Comparison of ENCODE assay signal across 37 cellular contexts in genomic region chr10:19640864-19641263, GRCh38.
DNase-seq lines count a peak whose midpoint lies in the region; ATAC-seq, FAIRE-seq and TF ChIP-seq lines count a peak whose summit lies in the region.
"Had no signal": no experiment of that assay in that cellular context is flagged by ENCODE, and none has a peak within 500 bp of the region (broad histone marks: within the 10 kb centered on the region; RNA-seq: fewer than 3 reads in every experiment).

No MANE protein-coding gene starts in this region.

- H3K9me2 ChIP-seq in SK-N-SH: no peaks in the 10 kb centered on the region

- H3F3A ChIP-seq in SK-N-SH (replicated peaks; ENCODE audit: insufficient read depth): peaks cover 9% of the 10 kb centered on the region

- no peak overlapping the region for H3K23ac ChIP-seq in mesenchymal stem cell (ENCODE audit: low read length in 2 of 2)

- H3K4me1 ChIP-seq in SK-N-SH (ENCODE audit: control insufficient read depth in 1 of 2, insufficient read depth in 2 of 2, low read depth in 1 of 2, low read length in 1 of 2) (peaks cover 0 to 6% of the 10 kb centered on the region in 2 experiments; a peak in 2 of 4 replicates), small intestine (ENCODE audit: control insufficient read depth in 2 of 2, insufficient read depth in 1 of 2, low read depth in 1 of 2, low read length in 1 of 2) (no peaks in the 10 kb centered on the region), mesenchymal stem cell (ENCODE audit: control insufficient read depth, insufficient read depth, low read depth, low read length) (peaks cover 4% of the 10 kb centered on the region), upper lobe of left lung (peaks cover 0 to 11% (median 4%) of the 10 kb centered on the region in 4 donors)
- H3K4me1 ChIP-seq: A549, BE2C had no signal

- no peak overlapping the region for H4K8ac ChIP-seq in mesenchymal stem cell (ENCODE audit: low read length)

- CTCF ChIA-PET in SK-N-SH (lab: Yijun Ruan, JAX): no interaction called here

- H3K9ac ChIP-seq in SK-N-SH: no peak overlapping the region
- H3K9ac ChIP-seq in mesenchymal stem cell (ENCODE audit: low read length): no peak overlapping the region
- H3K9ac ChIP-seq: BLaER1; BLaER1 treated with 17β-estradiol and CSF1 and Interleukin-3, amounts not matched to agents 10 nM and 100 nM had no signal

- no peaks in the 10 kb centered on the region for H4K20me1 ChIP-seq in SK-N-SH (ENCODE audit: insufficient read depth)
- H4K20me1 ChIP-seq: BLaER1; BLaER1 treated with 17β-estradiol and CSF1 and Interleukin-3, amounts not matched to agents 10 nM and 100 nM had no signal

- no peak overlapping the region for H4K91ac ChIP-seq in mesenchymal stem cell (ENCODE audit: low read length)

- H3K9me3 ChIP-seq in SK-N-SH (no peaks in the 10 kb centered on the region), small intestine (ENCODE audit: control insufficient read depth, low read depth) (no peaks in the 10 kb centered on the region), mesenchymal stem cell (ENCODE audit: control insufficient read depth, low read length) (no peaks in the 10 kb centered on the region), upper lobe of left lung (no peaks in the 10 kb centered on the region)
- H3K9me3 ChIP-seq: A549, BE2C, BLaER1, Caco-2 had no signal

- H3K4me1 Mint-ChIP-seq in dendritic cell treated with granulocyte-macrophage colony-stimulating factor and Interleukin-4, amounts not matched to agents 40 ng/mL and 50 ng/mL, for 4 days (ENCODE audit: low read depth): peaks cover 29% of the 10 kb centered on the region

- no peaks in the 10 kb centered on the region for H3K36me3 Mint-ChIP-seq in dendritic cell treated with granulocyte-macrophage colony-stimulating factor and Interleukin-4, amounts not matched to agents 40 ng/mL and 50 ng/mL, for 4 days (ENCODE audit: low read depth)
- H3K36me3 Mint-ChIP-seq: CD14-positive monocyte; CD4-positive, alpha-beta memory T cell; CD4-positive, CD25-positive, alpha-beta regulatory T cell; CD8-positive, alpha-beta memory T cell; CD8-positive, alpha-beta T cell had no signal

- no peak overlapping the region for H2BK15ac ChIP-seq in mesenchymal stem cell (ENCODE audit: low read depth, poor library complexity, severe bottlenecking)

- H3K27ac ChIP-seq in SK-N-SH (ENCODE audit: low read depth in 2 of 2, low read length in 1 of 2): no peak overlapping the region
- H3K27ac ChIP-seq in small intestine (ENCODE audit: low read depth in 1 of 2, low read length in 1 of 2): no peak overlapping the region
- H3K27ac ChIP-seq in mesenchymal stem cell (ENCODE audit: low read length, poor library complexity, severe bottlenecking): no peak overlapping the region
- no peak overlapping the region for H3K27ac ChIP-seq in upper lobe of left lung
- H3K27ac ChIP-seq: 22Rv1, A549, BLaER1, C4-2B had no signal

- H3K9me3 Mint-ChIP-seq in dendritic cell treated with granulocyte-macrophage colony-stimulating factor and Interleukin-4, amounts not matched to agents 40 ng/mL and 50 ng/mL, for 4 days: no peaks in the 10 kb centered on the region
- H3K9me3 Mint-ChIP-seq: CD14-positive monocyte; CD4-positive, alpha-beta T cell had no signal

- H3K4ac ChIP-seq in mesenchymal stem cell (ENCODE audit: low read depth in 1 of 2, low read length in 2 of 2): no peak overlapping the region

- H3K27me3 ChIP-seq in SK-N-SH (ENCODE audit: insufficient read depth) (no peaks in the 10 kb centered on the region), small intestine (ENCODE audit: control insufficient read depth in 2 of 2, insufficient read depth in 2 of 2, low read length in 2 of 2) (no peaks in the 10 kb centered on the region), mesenchymal stem cell (ENCODE audit: control insufficient read depth in 1 of 2, insufficient read depth in 1 of 2, low read length in 2 of 2) (no peaks in the 10 kb centered on the region), upper lobe of left lung (no peaks in the 10 kb centered on the region)
- H3K27me3 ChIP-seq: BE2C; BLaER1; BLaER1 treated with 17β-estradiol and CSF1 and Interleukin-3, amounts not matched to agents 10 nM and 100 nM had no signal

- ATAC-seq in SK-N-SH treated with all-trans-retinoic acid at 6 μM for 48 hours (no peak), upper lobe of left lung (ENCODE audit: low FRiP score in 2 of 2) (no peak), GM19395 (IDR thresholded peaks at IDR 0.05; ENCODE audit: unreplicated experiment) (no peak)
- ATAC-seq: A549; CD8-positive, alpha-beta T cell had no signal

- TF ChIP-seq POLR2A in upper lobe of left lung (IDR thresholded peaks at IDR 0.05): no peak

- peak in 1 of 2 experiments; percentile 23; a peak in 1 of 4 replicates for TF ChIP-seq EP300 in SK-N-SH (IDR thresholded peaks at IDR 0.05; ENCODE audit: borderline replicate concordance in 1 of 2, low read depth in 1 of 2, low read length in 1 of 2)
- TF ChIP-seq EP300 in upper lobe of left lung (IDR thresholded peaks at IDR 0.05): no peak

- no peaks in the 10 kb centered on the region for H3K79me2 ChIP-seq in SK-N-SH (ENCODE audit: insufficient read depth)

- H3K4me2 ChIP-seq in SK-N-SH (no peak overlapping the region), mesenchymal stem cell (ENCODE audit: low read length, poor library complexity, severe bottlenecking) (no peak overlapping the region)
- H3K4me2 ChIP-seq: A549, BLaER1 had no signal

- no peak overlapping the region for H2BK5ac ChIP-seq in mesenchymal stem cell (ENCODE audit: low read depth, low read length, poor library complexity, severe bottlenecking)

- FAIRE-seq in small intestine (lab: Jason Lieb, UNC): peak; percentile 15
- FAIRE-seq: A204.1, A549, D721Med had no signal

- H3K27me3 Mint-ChIP-seq in dendritic cell treated with granulocyte-macrophage colony-stimulating factor and Interleukin-4, amounts not matched to agents 40 ng/mL and 50 ng/mL, for 4 days: no peaks in the 10 kb centered on the region
- H3K27me3 Mint-ChIP-seq: B cell; CD4-positive, alpha-beta memory T cell; CD4-positive, alpha-beta T cell; CD4-positive, CD25-positive, alpha-beta regulatory T cell; CD8-positive, alpha-beta memory T cell had no signal

- no peaks in the 10 kb centered on the region for H3K79me1 ChIP-seq in mesenchymal stem cell (replicated peaks; ENCODE audit: low read length, poor library complexity, severe bottlenecking)

- H2AFZ ChIP-seq in SK-N-SH (ENCODE audit: low read depth) (no peak overlapping the region), mesenchymal stem cell (ENCODE audit: low read depth, low read length) (no peak overlapping the region)

- TF ChIP-seq CTCF in SK-N-SH (IDR thresholded peaks at IDR 0.05) (no peak), upper lobe of left lung (IDR thresholded peaks at IDR 0.05) (no peak)

- H2BK12ac ChIP-seq in mesenchymal stem cell (ENCODE audit: low read length in 2 of 2): no peak overlapping the region

- no peak overlapping the region for H3K4me3 Mint-ChIP-seq in dendritic cell treated with granulocyte-macrophage colony-stimulating factor and Interleukin-4, amounts not matched to agents 40 ng/mL and 50 ng/mL, for 4 days
- H3K4me3 Mint-ChIP-seq: B cell; CD14-positive monocyte; CD4-positive, alpha-beta memory T cell; CD4-positive, alpha-beta T cell; CD4-positive, CD25-positive, alpha-beta regulatory T cell; CD8-positive, alpha-beta memory T cell; CD8-positive, alpha-beta T cell had no signal

- no peak for TF ChIP-seq RAD21 in SK-N-SH (IDR thresholded peaks at IDR 0.05; ENCODE audit: low read length)

- 34% methylated on average over 2 of the region's 2 CpGs for WGBS in SK-N-SH (ENCODE audit: low lambda C conversion rate)
- 70 to 84% (median 77%) methylated on average over 2 of the region's 2 CpGs for WGBS in small intestine, 3 donors
- WGBS in mesenchymal stem cell: no CpG with 5 or more reads among the region's 2 CpGs
- WGBS in upper lobe of left lung, 2 donors: 84 to 88% methylated on average over 2 of the region's 2 CpGs

- H2AK5ac ChIP-seq in mesenchymal stem cell (ENCODE audit: low read length, severe bottlenecking): no peak overlapping the region

- POLR2A ChIA-PET in SK-N-SH (lab: Yijun Ruan, JAX): no interaction called here

- H3K18ac ChIP-seq in mesenchymal stem cell (ENCODE audit: low read depth in 1 of 2, low read length in 2 of 2): no peak overlapping the region

- DNase-seq in SK-N-SH: peak; percentile 2
- no peak for DNase-seq in small intestine
- DNase-seq in mesenchymal stem cell: no peak
- no peak for DNase-seq in NOMO-1 treated with dmso at 0.1 percent for 144 hours (lab: John Stamatoyannopoulos, UW; ENCODE audit: unreplicated experiment)
- no peak for DNase-seq in upper lobe of left lung
- DNase-seq: 8988T; ACHN; AML-193; BE2C; C1 segment of cervical spinal cord; Caco-2; Calu3; CD4-positive, alpha-beta memory T cell; CD4-positive, alpha-beta T cell; CD4-positive, CD25-positive, alpha-beta regulatory T cell; CD8-positive, alpha-beta memory T cell; CD8-positive, alpha-beta T cell; COR-L47; DMS 273 treated with DMSO at 0.1 percent for 48 hours; DMS153; DMS53; DMS79; DMS79 treated with DMSO at 0.1 percent for 48 hours; DND-41; EL had no signal

- no peaks in the 10 kb centered on the region for H3K36me3 ChIP-seq in SK-N-SH (replicated peaks in 1 of 2; ENCODE audit: control insufficient read depth in 1 of 2, insufficient read depth in 2 of 2, low read length in 1 of 2)
- H3K36me3 ChIP-seq in small intestine (ENCODE audit: control insufficient read depth in 2 of 2, insufficient read depth in 2 of 2, low read length in 2 of 2): no peaks in the 10 kb centered on the region
- H3K36me3 ChIP-seq in mesenchymal stem cell (ENCODE audit: control insufficient read depth in 1 of 2, insufficient read depth in 2 of 2, low read depth in 1 of 2, low read length in 2 of 2): no peaks in the 10 kb centered on the region
- no peaks in the 10 kb centered on the region for H3K36me3 ChIP-seq in upper lobe of left lung
- H3K36me3 ChIP-seq: BE2C; BLaER1; BLaER1 treated with 17β-estradiol and CSF1 and Interleukin-3, amounts not matched to agents 10 nM and 100 nM had no signal

- intact Hi-C loops in dendritic cell treated with granulocyte-macrophage colony-stimulating factor and Interleukin-4, amounts not matched to agents 40 ng/mL and 50 ng/mL, for 4 days (cut with micrococcal nuclease): no loop called here

- no peak overlapping the region for H3K14ac ChIP-seq in mesenchymal stem cell (ENCODE audit: low read length in 2 of 2)

- no peak overlapping the region for H2BK120ac ChIP-seq in mesenchymal stem cell (ENCODE audit: low read depth, low read length)

- H3K4me3 ChIP-seq in SK-N-SH (ENCODE audit: low read depth in 2 of 2, low read length in 1 of 2) (no peak overlapping the region), small intestine (ENCODE audit: low read depth in 1 of 2, low read length in 2 of 2) (no peak overlapping the region), mesenchymal stem cell (ENCODE audit: insufficient read depth in 1 of 2, low read depth in 1 of 2, low read length in 2 of 2) (no peak overlapping the region), upper lobe of left lung (no peak overlapping the region)
- H3K4me3 ChIP-seq: A549; BLaER1; BLaER1 treated with 17β-estradiol and CSF1 and Interleukin-3, amounts not matched to agents 10 nM and 100 nM had no signal

- peak overlapping the region; percentile 94 for H3K27ac Mint-ChIP-seq in dendritic cell treated with granulocyte-macrophage colony-stimulating factor and Interleukin-4, amounts not matched to agents 40 ng/mL and 50 ng/mL, for 4 days
- H3K27ac Mint-ChIP-seq: B cell; CD4-positive, alpha-beta memory T cell; CD4-positive, alpha-beta T cell; CD4-positive, CD25-positive, alpha-beta regulatory T cell; CD8-positive, alpha-beta memory T cell; CD8-positive, alpha-beta T cell had no signal
